8 cellular contexts compared by ENCODE assay signal in genomic region chr7:142797342-142797798, GRCh38. TPM values are rescaled to one million over a fixed set of nuclear protein-coding genes. Genes with fewer than 3 reads are reported as not detected.
DNase-seq lines count a peak whose midpoint lies in the region; ATAC-seq and TF ChIP-seq lines count a peak whose summit lies in the region.

No MANE protein-coding gene starts in this region.

- H3K36me3 Mint-ChIP-seq in activated CD4-positive, alpha-beta T cell treated with anti-CD3 and anti-CD28 coated beads for 36 hours (ENCODE audit: low read depth): peaks cover 84% of the 10 kb centered on the region
- H3K36me3 Mint-ChIP-seq in natural killer cell treated with Interleukin-12 subunit alpha and Interleukin-12 subunit beta and Interleukin-15 and Interleukin-18, amount 100 ng/mL, for 72 hours: peaks cover 34% of the 10 kb centered on the region

- H3K4me3 ChIP-seq in coronary artery: peak overlapping the region; percentile 58

- H3K4me1 Mint-ChIP-seq in activated CD4-positive, alpha-beta T cell treated with anti-CD3 and anti-CD28 coated beads for 36 hours: peaks cover 64% of the 10 kb centered on the region
- peaks cover 78 to 85% of the 10 kb centered on the region in 2 donors for H3K4me1 Mint-ChIP-seq in natural killer cell treated with Interleukin-12 subunit alpha and Interleukin-12 subunit beta and Interleukin-15 and Interleukin-18, amount 100 ng/mL, for 72 hours (ENCODE audit: low read depth in 2 of 2)

- H3K9me3 Mint-ChIP-seq in activated CD4-positive, alpha-beta T cell treated with anti-CD3 and anti-CD28 coated beads for 36 hours (ENCODE audit: low read depth): no peaks in the 10 kb centered on the region
- no peaks in the 10 kb centered on the region for H3K9me3 Mint-ChIP-seq in natural killer cell treated with Interleukin-12 subunit alpha and Interleukin-12 subunit beta and Interleukin-15 and Interleukin-18, amount 100 ng/mL, for 72 hours

- TF ChIP-seq CTCF in coronary artery (IDR thresholded peaks at IDR 0.05): no peak

- POLR2A ChIA-PET in activated CD4-positive, alpha-beta T cell treated with anti-CD3 and anti-CD28 coated beads for 36 hours (lab: Charles Lee): interaction anchor here (0.6 to 6.7 kb wide), 6 partner anchors 9 to 414 kb away, joined by 3 to 176 read pairs (median 16); no protein-coding TSS in a partner anchor

- peak; percentile 36 for DNase-seq in activated CD4-positive, alpha-beta T cell treated with anti-CD3 and anti-CD28 coated beads for 36 hours
- DNase-seq in activated CD4-positive, alpha-beta T cell treated with anti-CD3 and anti-CD28 coated beads for 4 hours: no peak
- DNase-seq in coronary artery (ENCODE audit: low spot score) (no peak), iPS-NIHi7 (ENCODE audit: extremely low spot score) (no peak), posterior cingulate gyrus (no peak)
- DNase-seq in natural killer cell treated with Interleukin-12 subunit alpha and Interleukin-12 subunit beta and Interleukin-15 and Interleukin-18, amount 100 ng/mL, for 72 hours (ENCODE audit: low spot score): no peak
- DNase-seq in stimulated activated CD4-positive, alpha-beta T cell treated with anti-CD3 and anti-CD28 coated beads, Interleukin-15, amount 100 ng/mL, for 24 hours: no peak

- H3K27me3 Mint-ChIP-seq in activated CD4-positive, alpha-beta T cell treated with anti-CD3 and anti-CD28 coated beads for 36 hours: no peaks in the 10 kb centered on the region
- no peaks in the 10 kb centered on the region for H3K27me3 Mint-ChIP-seq in natural killer cell treated with Interleukin-12 subunit alpha and Interleukin-12 subunit beta and Interleukin-15 and Interleukin-18, amount 100 ng/mL, for 72 hours

- peak overlapping the region; percentile 99 for H3K4me3 Mint-ChIP-seq in activated CD4-positive, alpha-beta T cell treated with anti-CD3 and anti-CD28 coated beads for 36 hours
- peak overlapping the region; percentile 98 for H3K4me3 Mint-ChIP-seq in natural killer cell treated with Interleukin-12 subunit alpha and Interleukin-12 subunit beta and Interleukin-15 and Interleukin-18, amount 100 ng/mL, for 72 hours

- peak overlapping the region in 1 of 2 donors; percentile 5 for H3K27ac ChIP-seq in coronary artery

- H3K27ac Mint-ChIP-seq in activated CD4-positive, alpha-beta T cell treated with anti-CD3 and anti-CD28 coated beads for 36 hours: peak overlapping the region; percentile 99
- peak overlapping the region; percentile 94 to 97 for H3K27ac Mint-ChIP-seq in natural killer cell treated with Interleukin-12 subunit alpha and Interleukin-12 subunit beta and Interleukin-15 and Interleukin-18, amount 100 ng/mL, for 72 hours

- intact Hi-C loops in activated CD4-positive, alpha-beta T cell treated with anti-CD3 and anti-CD28 coated beads for 36 hours (cut with DNase I, micrococcal nuclease): loop anchor here (1.0 to 5.0 kb wide), 3 partner anchors 11 to 405 kb away; no protein-coding TSS in a partner anchor
- intact Hi-C loops in posterior cingulate gyrus (cut with DNase I): no loop called here

- CTCF ChIA-PET in activated CD4-positive, alpha-beta T cell treated with anti-CD3 and anti-CD28 coated beads for 36 hours (lab: Charles Lee): interaction anchor here (0.6 to 9.0 kb wide), 5 partner anchors 11 to 193 kb away, joined by 3 to 182 read pairs (median 7); no protein-coding TSS in a partner anchor

- ATAC-seq in activated CD4-positive, alpha-beta T cell treated with anti-CD3 and anti-CD28 coated beads for 36 hours: no peak
- peak; percentile 36 for ATAC-seq in HG03460 (IDR thresholded peaks at IDR 0.05; ENCODE audit: unreplicated experiment)
- ATAC-seq in natural killer cell treated with Interleukin-12 subunit alpha and Interleukin-12 subunit beta and Interleukin-15 and Interleukin-18, amount 100 ng/mL, for 72 hours: peak; percentile 39 to 50

RNA-seq across cellular contexts. Expression of gene PRSS2, which starts 26.6 kb away (rescaled TPM):
- total RNA-seq in activated CD4-positive, alpha-beta T cell treated with anti-CD3 and anti-CD28 coated beads for 36 hours: not detected
- total RNA-seq in natural killer cell treated with Interleukin-12 subunit alpha and Interleukin-12 subunit beta and Interleukin-15 and Interleukin-18, amount 100 ng/mL, for 72 hours: under 1 TPM in 1 of 2 donors, not detected in 1; 0.76 TPM

RNA-seq across cellular contexts. Expression of gene PRSS1, which starts 48.1 kb away (rescaled TPM):
- not detected for total RNA-seq in activated CD4-positive, alpha-beta T cell treated with anti-CD3 and anti-CD28 coated beads for 36 hours
- not detected for total RNA-seq in natural killer cell treated with Interleukin-12 subunit alpha and Interleukin-12 subunit beta and Interleukin-15 and Interleukin-18, amount 100 ng/mL, for 72 hours

RNA-seq across cellular contexts. Expression of gene EPHB6, which starts 57.5 kb away (rescaled TPM):
- total RNA-seq in activated CD4-positive, alpha-beta T cell treated with anti-CD3 and anti-CD28 coated beads for 36 hours: 10 to 100 TPM; 14.7 to 15.1 TPM
- 1 to 10 TPM in 1 of 2 donors, under 1 TPM in 1; 0.64 to 1.8 TPM for total RNA-seq in natural killer cell treated with Interleukin-12 subunit alpha and Interleukin-12 subunit beta and Interleukin-15 and Interleukin-18, amount 100 ng/mL, for 72 hours

Comparison
In these comparisons a context has a peak if more than half of its experiments do, and no peak if none do; other contexts are left out.
1. RNA of gene EPHB6, which starts 57.5 kb away (total RNA-seq): 14.7 to 15.1 TPM in activated CD4-positive, alpha-beta T cell treated with anti-CD3 and anti-CD28 coated beads for 36 hours; 0.64 to 1.8 TPM in natural killer cell treated with Interleukin-12 subunit alpha and Interleukin-12 subunit beta and Interleukin-15 and Interleukin-18, amount 100 ng/mL, for 72 hours; every median in the first group is over 4 times any median in the second.